ENCODE assay signal across 8 cellular contexts in genomic region chr4:6641164-6641970, GRCh38. TPM values are rescaled to one million over a fixed set of nuclear protein-coding genes. Genes with fewer than 3 reads are reported as not detected.
DNase-seq lines count a peak whose midpoint lies in the region; ATAC-seq, FAIRE-seq and TF ChIP-seq lines count a peak whose summit lies in the region.

No MANE protein-coding gene starts in this region.

- H3K36me3 Mint-ChIP-seq in neural crest cell (ENCODE audit: low read depth), result peaks cover 24% of the 10 kb centered on the region

- ATAC-seq in GM21825 (IDR thresholded peaks at IDR 0.05; ENCODE audit: unreplicated experiment) (peak; percentile 26), HG02763 (IDR thresholded peaks at IDR 0.05; ENCODE audit: unreplicated experiment) (no peak)

- TF ChIP-seq CTCF in fibroblast of the aortic adventitia (IDR thresholded peaks at IDR 0.05; ENCODE audit: insufficient read depth, low read length) (no peak), neural crest cell (conservative IDR thresholded peaks at IDR 0.05) (no peak)

- peak overlapping the region; percentile 100 for H3K4me3 Mint-ChIP-seq in neural crest cell

- DNase-seq in EL (peak; percentile 52), M059J (ENCODE audit: low read depth) (peak; percentile 57), activated T-helper 1 cell treated with Interleukin-2 at 50 U/mL for 16 hours (ENCODE audit: low read depth) (peak; percentile 29), fibroblast of the aortic adventitia (ENCODE audit: low read depth) (peak; percentile 37), neural crest cell (ENCODE audit: low read depth, low spot score) (no peak), urothelium cell line (ENCODE audit: low spot score) (peak; percentile 31)

- peaks cover 33% of the 10 kb centered on the region for H3K4me1 Mint-ChIP-seq in neural crest cell

- no peaks in the 10 kb centered on the region for H3K9me3 Mint-ChIP-seq in neural crest cell

- FAIRE-seq in urothelium cell line (lab: Jason Lieb, UNC), result no peak

- no peaks in the 10 kb centered on the region for H3K27me3 Mint-ChIP-seq in neural crest cell (ENCODE audit: low read depth)

- H3K4me3 ChIP-seq in fibroblast of the aortic adventitia (ENCODE audit: low read depth, low read length), result peak overlapping the region; percentile 94

- peak overlapping the region; percentile 99 for H3K27ac Mint-ChIP-seq in neural crest cell (ENCODE audit: unreplicated experiment)

RNA-seq across cellular contexts. Expression of gene MRFAP1, which starts 0.9 kb away (rescaled TPM):
- 121 and 163 TPM in 2 replicates for total RNA-seq in M059J (2014; rRNA removed; shearing (Covaris generic))
- total RNA-seq in fibroblast of the aortic adventitia (ENCODE audit: low replicate concordance), result 142 and 482 TPM in 2 replicates
- total RNA-seq in neural crest cell, result 317 and 325 TPM in 2 replicates

RNA-seq across cellular contexts. Expression of gene S100P, which starts 52.3 kb away (rescaled TPM):
- not detected in 2 replicates for total RNA-seq in M059J (2014; rRNA removed; shearing (Covaris generic))
- total RNA-seq in fibroblast of the aortic adventitia (ENCODE audit: low replicate concordance), result not detected in 2 replicates
- not detected in 2 replicates for total RNA-seq in neural crest cell
